In the genomic region with DNA sequence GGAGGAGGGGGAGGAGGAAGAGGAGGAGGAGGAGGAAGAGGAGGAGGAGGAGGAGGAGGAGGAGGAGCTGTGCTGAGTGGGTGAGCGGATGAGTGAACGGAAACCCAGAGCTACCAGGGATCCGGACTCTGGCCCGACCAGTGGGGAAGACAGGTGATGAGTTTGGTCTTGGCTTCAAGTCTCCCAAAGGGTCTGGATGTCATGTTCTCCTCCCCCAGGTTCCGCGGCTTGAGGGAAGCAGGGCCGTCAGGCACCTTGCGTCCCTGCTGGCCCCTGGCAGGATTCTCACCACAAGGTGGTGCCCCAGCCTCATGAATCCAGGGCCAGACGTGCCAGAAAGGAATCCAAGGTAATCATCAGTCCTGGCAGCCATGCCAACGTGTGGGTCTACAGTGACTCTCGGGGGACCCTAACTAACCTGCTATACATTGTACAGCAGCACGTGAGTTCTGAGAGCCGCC, we compare ENCODE assay signal across 8 cellular contexts. TPM values are rescaled to one million over a fixed set of nuclear protein-coding genes. Genes with fewer than 3 reads are reported as not detected.
DNase-seq lines count a peak whose midpoint lies in the region; ATAC-seq and TF ChIP-seq lines count a peak whose summit lies in the region.

No MANE protein-coding gene starts in this region.

- no peaks in the 10 kb centered on the region for H4K20me1 ChIP-seq in HCT116 (ENCODE audit: insufficient read depth)

- no peak overlapping the region for H3K4me3 ChIP-seq in CD8-positive, alpha-beta memory T cell (ENCODE audit: low read length)
- no peak overlapping the region for H3K4me3 ChIP-seq in HCT116 (replicated peaks in 1 of 2; ENCODE audit: low read depth in 1 of 2, low read length in 2 of 2)
- H3K4me3 ChIP-seq in effector memory CD4-positive, alpha-beta T cell (ENCODE audit: insufficient read depth, low read depth, low read length, poor library complexity, severe bottlenecking), result no peak overlapping the region

- BruUV-seq in HCT116 (replicated peaks; lab: Mats Ljungman, UMichigan), result no TSS peak

- no peaks in the 10 kb centered on the region for H3K9me3 Mint-ChIP-seq in CD8-positive, alpha-beta memory T cell

- H3K27ac ChIP-seq in CD8-positive, alpha-beta memory T cell (ENCODE audit: low read depth, low read length), result no peak overlapping the region
- no peak overlapping the region for H3K27ac ChIP-seq in HCT116 (ENCODE audit: low read depth, low read length)
- no peak overlapping the region for H3K27ac ChIP-seq in effector memory CD4-positive, alpha-beta T cell (ENCODE audit: insufficient read depth, low read length, poor library complexity, severe bottlenecking)

- H3K4me2 ChIP-seq in HCT116 (ENCODE audit: low read length), result peak overlapping the region; percentile 51

- H3K79me2 ChIP-seq in HCT116 (ENCODE audit: insufficient read depth, low read length), result no peaks in the 10 kb centered on the region

- RAD21 ChIA-PET in HCT116 (lab: Charles Lee; ENCODE audit: low non-redundant PET in 1 of 2, low total read pairs in 2 of 2, uncharacterized antibody in 2 of 2, unreplicated experiment in 2 of 2), result interaction anchor here (0.6 to 1.0 kb wide), 4 partner anchors 131 to 207 kb away, joined by 3 to 4 read pairs (median 4); no protein-coding TSS in a partner anchor

- no peaks in the 10 kb centered on the region for H3K4me1 ChIP-seq in CD8-positive, alpha-beta memory T cell (ENCODE audit: insufficient read depth, low read length)
- no peaks in the 10 kb centered on the region for H3K4me1 ChIP-seq in HCT116 (ENCODE audit: control insufficient read depth in 1 of 2, insufficient read depth in 2 of 2, low read length in 2 of 2)
- H3K4me1 ChIP-seq in effector memory CD4-positive, alpha-beta T cell (ENCODE audit: control insufficient read depth, insufficient read depth, low read length, poor library complexity, severe bottlenecking), result no peaks in the 10 kb centered on the region

- no peaks in the 10 kb centered on the region for H3K4me1 Mint-ChIP-seq in CD8-positive, alpha-beta memory T cell

- H3K4me3 Mint-ChIP-seq in CD8-positive, alpha-beta memory T cell, result no peak overlapping the region

- no peak overlapping the region for H2AFZ ChIP-seq in HCT116 (ENCODE audit: low read depth, low read length, poor library complexity, severe bottlenecking)

- POLR2A ChIA-PET in CD8-positive, alpha-beta memory T cell (lab: Charles Lee), result no interaction called here
- POLR2A ChIA-PET in HCT116 (lab: Charles Lee), result no interaction called here

- TF ChIP-seq RAD21 in HCT116 (IDR thresholded peaks at IDR 0.05; ENCODE audit: low read depth), result peak; percentile 86

- no peaks in the 10 kb centered on the region for H3K9me3 ChIP-seq in CD8-positive, alpha-beta memory T cell (ENCODE audit: low read length)
- no peaks in the 10 kb centered on the region for H3K9me3 ChIP-seq in HCT116 (ENCODE audit: control insufficient read depth in 1 of 2, insufficient read depth in 1 of 2, low read depth in 1 of 2, low read length in 2 of 2)
- H3K9me3 ChIP-seq in effector memory CD4-positive, alpha-beta T cell (ENCODE audit: control insufficient read depth, low read length), result no peaks in the 10 kb centered on the region

- TF ChIP-seq POLR2A in HCT116 (IDR thresholded peaks at IDR 0.05; ENCODE audit: borderline replicate concordance, extremely low read depth, insufficient read depth, insufficient read length), result no peak

- TF ChIP-seq CTCF in HCT116 (IDR thresholded peaks at IDR 0.05 in 2 of 3, conservative IDR thresholded peaks at IDR 0.05 in 1 of 3; ENCODE audit: borderline replicate concordance in 1 of 3, insufficient read depth in 1 of 3, low read depth in 2 of 3, low read length in 2 of 3), result peak; percentile 62 to 81 (median 74)

- no peaks in the 10 kb centered on the region for H3K9me2 ChIP-seq in HCT116 (ENCODE audit: insufficient read depth)

- peaks cover 0 to 19% (median 2%) of the 10 kb centered on the region in 3 donors for H3K36me3 Mint-ChIP-seq in CD8-positive, alpha-beta memory T cell

- peak; percentile 96 for ATAC-seq in HCT116
- ATAC-seq in GM18907 (IDR thresholded peaks at IDR 0.05; ENCODE audit: unreplicated experiment), result no peak

- no peaks in the 10 kb centered on the region for H3K27me3 Mint-ChIP-seq in CD8-positive, alpha-beta memory T cell

- CTCF ChIA-PET in CD8-positive, alpha-beta memory T cell (lab: Charles Lee), result interaction anchor here (0.9 to 5.0 kb wide), 3 partner anchors 15 to 474 kb away, joined by 3 to 24 read pairs (median 3); partner anchors contain the start of gene LITAFD
- CTCF ChIA-PET in HCT116 (lab: Charles Lee), result interaction anchor here (0.6 to 4.4 kb wide), 6 partner anchors 25 to 474 kb away, joined by 3 to 17 read pairs (median 8); no protein-coding TSS in a partner anchor

- H3K36me3 ChIP-seq in CD8-positive, alpha-beta memory T cell (ENCODE audit: insufficient read depth, low read length), result no peaks in the 10 kb centered on the region
- H3K36me3 ChIP-seq in HCT116 (ENCODE audit: control insufficient read depth in 1 of 2, insufficient read depth in 2 of 2, low read length in 2 of 2), result no peaks in the 10 kb centered on the region
- peaks cover 13% of the 10 kb centered on the region for H3K36me3 ChIP-seq in effector memory CD4-positive, alpha-beta T cell (ENCODE audit: control insufficient read depth, insufficient read depth, low read length)

- DNase-seq in CD8-positive, alpha-beta memory T cell, result peak in 3 of 5 donors; percentile 28 to 71 (median 53)
- peak; percentile 62 for DNase-seq in HCT116 (ENCODE audit: low read depth, low spot score)
- DNase-seq in NCI-H226, result peak; percentile 56
- peak; percentile 13 to 26 for DNase-seq in activated CD4-positive, alpha-beta T cell treated with anti-CD3 and anti-CD28 coated beads, Interleukin-2, amount 50 U/mL, for 24 hours (ENCODE audit: low read depth in 1 of 2, low spot score in 1 of 2)
- DNase-seq in effector memory CD4-positive, alpha-beta T cell, result peak in 2 of 3 donors; percentile 14 to 15
- peak; percentile 69 to 79 for DNase-seq in lung microvascular endothelial cell (ENCODE audit: low read depth in 2 of 2)
- peak; percentile 38 for DNase-seq in stimulated activated naive CD4-positive, alpha-beta T cell treated with Interleukin-2 at 50 U/mL for 16 hours (lab: John Stamatoyannopoulos, UW)

- intact Hi-C loops in HCT116 (cut with micrococcal nuclease), result loop anchor here (1.0 to 2.0 kb wide), 3 partner anchors 131 to 474 kb away; no protein-coding TSS in a partner anchor

- no peak overlapping the region for H3K27ac Mint-ChIP-seq in CD8-positive, alpha-beta memory T cell

- H3K27me3 ChIP-seq in CD8-positive, alpha-beta memory T cell (ENCODE audit: insufficient read depth, low read length, poor library complexity, severe bottlenecking), result no peaks in the 10 kb centered on the region
- no peaks in the 10 kb centered on the region for H3K27me3 ChIP-seq in HCT116 (ENCODE audit: insufficient read depth, low read length)
- H3K27me3 ChIP-seq in effector memory CD4-positive, alpha-beta T cell (replicated peaks; ENCODE audit: control insufficient read depth, insufficient read depth, low read length, poor library complexity, severe bottlenecking), result no peaks in the 10 kb centered on the region

- no peak overlapping the region for H3K9ac ChIP-seq in HCT116 (ENCODE audit: low read length)

TF ChIP-seq in HCT116, 20 proteins besides CTCF, POLR2A, EP300 and RAD21 (continues in another document):
- TF ChIP-seq, protein P1, sequence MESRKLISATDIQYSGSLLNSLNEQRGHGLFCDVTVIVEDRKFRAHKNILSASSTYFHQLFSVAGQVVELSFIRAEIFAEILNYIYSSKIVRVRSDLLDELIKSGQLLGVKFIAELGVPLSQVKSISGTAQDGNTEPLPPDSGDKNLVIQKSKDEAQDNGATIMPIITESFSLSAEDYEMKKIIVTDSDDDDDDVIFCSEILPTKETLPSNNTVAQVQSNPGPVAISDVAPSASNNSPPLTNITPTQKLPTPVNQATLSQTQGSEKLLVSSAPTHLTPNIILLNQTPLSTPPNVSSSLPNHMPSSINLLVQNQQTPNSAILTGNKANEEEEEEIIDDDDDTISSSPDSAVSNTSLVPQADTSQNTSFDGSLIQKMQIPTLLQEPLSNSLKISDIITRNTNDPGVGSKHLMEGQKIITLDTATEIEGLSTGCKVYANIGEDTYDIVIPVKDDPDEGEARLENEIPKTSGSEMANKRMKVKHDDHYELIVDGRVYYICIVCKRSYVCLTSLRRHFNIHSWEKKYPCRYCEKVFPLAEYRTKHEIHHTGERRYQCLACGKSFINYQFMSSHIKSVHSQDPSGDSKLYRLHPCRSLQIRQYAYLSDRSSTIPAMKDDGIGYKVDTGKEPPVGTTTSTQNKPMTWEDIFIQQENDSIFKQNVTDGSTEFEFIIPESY (IDR thresholded peaks at IDR 0.05; ENCODE audit: extremely low read depth, insufficient replicate concordance, low read length), result no peak
- TF ChIP-seq YY1 (IDR thresholded peaks at IDR 0.05; ENCODE audit: extremely low read depth, insufficient replicate concordance, low read depth, low read length) (no peak), SRF (IDR thresholded peaks at IDR 0.05; ENCODE audit: low read depth) (no peak), EZH2 (IDR thresholded peaks at IDR 0.05) (no peak), CBX3 (IDR thresholded peaks at IDR 0.05; ENCODE audit: low read depth) (no peak), ATF3 (IDR thresholded peaks at IDR 0.05) (no peak), EGR1 (IDR thresholded peaks at IDR 0.05; ENCODE audit: low read depth) (no peak), ZNF274 (IDR thresholded peaks at IDR 0.05; ENCODE audit: low read depth, low read length) (no peak), CEBPB (IDR thresholded peaks at IDR 0.05; ENCODE audit: low read depth) (no peak), JUND (IDR thresholded peaks at IDR 0.05) (no peak), TCF7L2 (IDR thresholded peaks at IDR 0.05; ENCODE audit: borderline replicate concordance, extremely low read depth, insufficient read depth, insufficient read length) (no peak)

RNA-seq across cellular contexts. Expression of gene ABAT, which starts 13.5 kb away (rescaled TPM):
- total RNA-seq in CD8-positive, alpha-beta memory T cell, result 10 to 100 TPM in 1 of 2 experiments, 1 to 10 TPM in 1; 9.8 to 10.1 TPM
- 3.0 TPM for polyA plus RNA-seq in CD8-positive, alpha-beta memory T cell
- 4.7 TPM for total RNA-seq in HCT116 (2021; ENCODE audit: unreplicated experiment)
- 1.5 and 2.1 TPM in 2 replicates for polyA plus RNA-seq in HCT116 (2012)
- total RNA-seq in lung microvascular endothelial cell, result 1.1 and 1.6 TPM in 2 replicates

RNA-seq across cellular contexts. Expression of gene METTL22, which starts 39.4 kb away (rescaled TPM):
- 10 to 100 TPM; 21.3 to 24.1 TPM for total RNA-seq in CD8-positive, alpha-beta memory T cell
- 10.8 TPM for polyA plus RNA-seq in CD8-positive, alpha-beta memory T cell
- total RNA-seq in HCT116 (2021; ENCODE audit: unreplicated experiment) (33.3 TPM), lung microvascular endothelial cell (7.0 and 10.7 TPM in 2 replicates)
- polyA plus RNA-seq in HCT116 (2012), result 24.9 and 27.6 TPM in 2 replicates

Comparison
In these comparisons a context has a peak if more than half of its experiments do, and no peak if none do; other contexts are left out.
1. DNase-seq: peak in every context shown above with its lines; median percentile 74 in lung microvascular endothelial cell; 62 in HCT116; 56 in NCI-H226; 53 in CD8-positive, alpha-beta memory T cell; 38 in stimulated activated naive CD4-positive, alpha-beta T cell treated with Interleukin-2 at 50 U/mL for 16 hours; 20 in activated CD4-positive, alpha-beta T cell treated with anti-CD3 and anti-CD28 coated beads, Interleukin-2, amount 50 U/mL, for 24 hours; 14 in effector memory CD4-positive, alpha-beta T cell.